ENCODE assay signal across 24 cellular contexts in genomic region chr15:87736921-87737389, GRCh38.
DNase-seq lines count a peak whose midpoint lies in the region; ATAC-seq and TF ChIP-seq lines count a peak whose summit lies in the region.
"Had no signal": no experiment of that assay in that cellular context is flagged by ENCODE, and none has a peak within 500 bp of the region (broad histone marks: within the 10 kb centered on the region; RNA-seq: fewer than 3 reads in every experiment).

No MANE protein-coding gene starts in this region.

- CTCF ChIA-PET in activated CD8-positive, alpha-beta T cell treated with anti-CD3 and anti-CD28 coated beads, Interleukin-2, amount 10 ng/mL, durations not matched to agents 7 days and 5 days (lab: Charles Lee), result no interaction called here
- CTCF ChIA-PET in activated CD8-positive, alpha-beta T cell treated with anti-CD3 and anti-CD28 coated beads for 36 hours (lab: Charles Lee), result no interaction called here
- CTCF ChIA-PET in CD4-positive, alpha-beta memory T cell (lab: Charles Lee; ENCODE audit: partially characterized antibody), result no interaction called here

- ATAC-seq in activated CD8-positive, alpha-beta T cell treated with anti-CD3 and anti-CD28 coated beads, Interleukin-2, amount 10 ng/mL, durations not matched to agents 7 days and 5 days, result peak; percentile 49
- no peak for ATAC-seq in activated CD8-positive, alpha-beta T cell treated with anti-CD3 and anti-CD28 coated beads for 36 hours
- no peak for ATAC-seq in upper lobe of right lung
- ATAC-seq: natural killer cell treated with Interleukin-12 subunit alpha and Interleukin-12 subunit beta and Interleukin-15 and Interleukin-18, amount 100 ng/mL, for 72 hours had no signal

- H3K27ac Mint-ChIP-seq in activated CD8-positive, alpha-beta T cell treated with anti-CD3 and anti-CD28 coated beads, Interleukin-2, amount 10 ng/mL, durations not matched to agents 7 days and 5 days, result peak overlapping the region; percentile 84
- no peak overlapping the region for H3K27ac Mint-ChIP-seq in activated CD8-positive, alpha-beta T cell treated with anti-CD3 and anti-CD28 coated beads for 36 hours
- H3K27ac Mint-ChIP-seq in CD4-positive, alpha-beta memory T cell, result peak overlapping the region in 5 of 7 donors; percentile 2 to 73 (median 53)
- H3K27ac Mint-ChIP-seq: activated T-helper 1 cell treated with anti-CD3 and anti-CD28 coated beads, Interleukin-12 subunit alpha, Interleukin-12 subunit beta, Interleukin-2, Interleukin-4 antibody, amounts not matched to agents 30 ng/mL and 10 ng/mL and 1 ng/mL, durations not matched to agents 14 hours and 24 hours and 36 hours; natural killer cell treated with Interleukin-12 subunit alpha and Interleukin-12 subunit beta and Interleukin-15 and Interleukin-18, amount 100 ng/mL, for 72 hours; T-helper 1 cell treated with Interleukin-12 subunit alpha and Interleukin-12 subunit beta and Interleukin-4 antibody, amounts not matched to agents 30 μg/mL and 1 μg/mL, for 36 hours had no signal

- POLR2A ChIA-PET in activated CD8-positive, alpha-beta T cell treated with anti-CD3 and anti-CD28 coated beads, Interleukin-2, amount 10 ng/mL, durations not matched to agents 7 days and 5 days (lab: Charles Lee), result no interaction called here
- POLR2A ChIA-PET in activated CD8-positive, alpha-beta T cell treated with anti-CD3 and anti-CD28 coated beads for 36 hours (lab: Charles Lee), result no interaction called here
- POLR2A ChIA-PET in CD4-positive, alpha-beta memory T cell (lab: Charles Lee; ENCODE audit: partially characterized antibody), result no interaction called here

- DNase-seq in activated CD8-positive, alpha-beta T cell treated with anti-CD3 and anti-CD28 coated beads, Interleukin-2, amount 10 ng/mL, durations not matched to agents 7 days and 5 days, result peak; percentile 26
- DNase-seq in activated CD8-positive, alpha-beta T cell treated with anti-CD3 and anti-CD28 coated beads for 36 hours, result no peak
- DNase-seq in CD4-positive, alpha-beta memory T cell, result peak in 4 of 5 donors; percentile 17 to 33 (median 24)
- peak; percentile 16 for DNase-seq in M059J (ENCODE audit: low read depth)
- peak; percentile 23 for DNase-seq in glomerular visceral epithelial cell (ENCODE audit: extremely low spot score)
- no peak for DNase-seq in kidney tubule cell (ENCODE audit: low spot score)
- no peak for DNase-seq in upper lobe of right lung
- DNase-seq in NCI-H82 (lab: John Stamatoyannopoulos, UW), result no peak
- DNase-seq: activated CD4-positive, alpha-beta T cell treated with anti-CD3 and anti-CD28 coated beads for 1 hour; AML-193; GF-D8; H7; KG1; kidney; midbrain; NCI-H1436; NCI-H345; stimulated activated CD4-positive, alpha-beta T cell treated with anti-CD3 and anti-CD28 coated beads, Interleukin-2, amount 100 ng/mL, for 24 hours; transverse colon had no signal

- peaks cover 11% of the 10 kb centered on the region for H3K4me1 ChIP-seq in CD4-positive, alpha-beta memory T cell (ENCODE audit: insufficient read depth, low read length)
- no peaks in the 10 kb centered on the region for H3K4me1 ChIP-seq in upper lobe of right lung
- H3K4me1 ChIP-seq: transverse colon had no signal

- intact Hi-C loops in activated CD8-positive, alpha-beta T cell treated with anti-CD3 and anti-CD28 coated beads for 36 hours (cut with micrococcal nuclease), result no loop called here
- intact Hi-C loops in CD4-positive, alpha-beta memory T cell (cut with micrococcal nuclease), result no loop called here
- intact Hi-C loops in upper lobe of right lung (cut with DNase I), result no loop called here

- no peak overlapping the region for H3K4me3 Mint-ChIP-seq in activated CD8-positive, alpha-beta T cell treated with anti-CD3 and anti-CD28 coated beads, Interleukin-2, amount 10 ng/mL, durations not matched to agents 7 days and 5 days
- no peak overlapping the region for H3K4me3 Mint-ChIP-seq in activated CD8-positive, alpha-beta T cell treated with anti-CD3 and anti-CD28 coated beads for 36 hours
- peak overlapping the region in 5 of 8 donors; percentile 31 to 72 (median 51) for H3K4me3 Mint-ChIP-seq in CD4-positive, alpha-beta memory T cell
- H3K4me3 Mint-ChIP-seq: activated T-helper 1 cell treated with anti-CD3 and anti-CD28 coated beads, Interleukin-12 subunit alpha, Interleukin-12 subunit beta, Interleukin-2, Interleukin-4 antibody, amounts not matched to agents 30 ng/mL and 10 ng/mL and 1 ng/mL, durations not matched to agents 14 hours and 24 hours and 36 hours; natural killer cell treated with Interleukin-12 subunit alpha and Interleukin-12 subunit beta and Interleukin-15 and Interleukin-18, amount 100 ng/mL, for 72 hours; T-helper 1 cell treated with Interleukin-12 subunit alpha and Interleukin-12 subunit beta and Interleukin-4 antibody, amounts not matched to agents 30 μg/mL and 1 μg/mL, for 36 hours had no signal

- H3K9me3 ChIP-seq in CD4-positive, alpha-beta memory T cell (ENCODE audit: control insufficient read depth in 1 of 2, low read length in 2 of 2), result no peaks in the 10 kb centered on the region
- no peaks in the 10 kb centered on the region for H3K9me3 ChIP-seq in upper lobe of right lung
- H3K9me3 ChIP-seq: transverse colon had no signal

- H3K36me3 ChIP-seq in CD4-positive, alpha-beta memory T cell (ENCODE audit: insufficient read depth, low read length), result no peaks in the 10 kb centered on the region
- H3K36me3 ChIP-seq in upper lobe of right lung, result no peaks in the 10 kb centered on the region
- H3K36me3 ChIP-seq: transverse colon had no signal

- peaks cover 12% of the 10 kb centered on the region for H3K4me1 Mint-ChIP-seq in activated CD8-positive, alpha-beta T cell treated with anti-CD3 and anti-CD28 coated beads, Interleukin-2, amount 10 ng/mL, durations not matched to agents 7 days and 5 days (ENCODE audit: low read depth)
- peaks cover 3% of the 10 kb centered on the region for H3K4me1 Mint-ChIP-seq in activated CD8-positive, alpha-beta T cell treated with anti-CD3 and anti-CD28 coated beads for 36 hours (ENCODE audit: low read depth)
- peaks cover 8 to 21% (median 11%) of the 10 kb centered on the region in 4 donors for H3K4me1 Mint-ChIP-seq in CD4-positive, alpha-beta memory T cell

- no peaks in the 10 kb centered on the region for H3K9me3 Mint-ChIP-seq in activated CD8-positive, alpha-beta T cell treated with anti-CD3 and anti-CD28 coated beads, Interleukin-2, amount 10 ng/mL, durations not matched to agents 7 days and 5 days (ENCODE audit: insufficient read depth)
- peaks cover 2% of the 10 kb centered on the region for H3K9me3 Mint-ChIP-seq in activated CD8-positive, alpha-beta T cell treated with anti-CD3 and anti-CD28 coated beads for 36 hours
- peaks cover 0 to 5% (median 0%) of the 10 kb centered on the region in 8 donors for H3K9me3 Mint-ChIP-seq in CD4-positive, alpha-beta memory T cell

- H3K4me3 ChIP-seq in CD4-positive, alpha-beta memory T cell (ENCODE audit: low read length in 2 of 2), result no peak overlapping the region
- H3K4me3 ChIP-seq in upper lobe of right lung, result no peak overlapping the region
- H3K4me3 ChIP-seq: transverse colon had no signal

- H3K27me3 ChIP-seq in CD4-positive, alpha-beta memory T cell (ENCODE audit: insufficient read depth, low read length), result no peaks in the 10 kb centered on the region
- no peaks in the 10 kb centered on the region for H3K27me3 ChIP-seq in upper lobe of right lung
- H3K27me3 ChIP-seq: transverse colon had no signal

- H3K27me3 Mint-ChIP-seq in activated CD8-positive, alpha-beta T cell treated with anti-CD3 and anti-CD28 coated beads, Interleukin-2, amount 10 ng/mL, durations not matched to agents 7 days and 5 days (ENCODE audit: low read depth), result no peaks in the 10 kb centered on the region
- no peaks in the 10 kb centered on the region for H3K27me3 Mint-ChIP-seq in activated CD8-positive, alpha-beta T cell treated with anti-CD3 and anti-CD28 coated beads for 36 hours
- H3K27me3 Mint-ChIP-seq in CD4-positive, alpha-beta memory T cell, result no peaks in the 10 kb centered on the region

- H3K27ac ChIP-seq in CD4-positive, alpha-beta memory T cell (ENCODE audit: low read depth, low read length), result no peak overlapping the region
- no peak overlapping the region for H3K27ac ChIP-seq in upper lobe of right lung
- H3K27ac ChIP-seq: RWPE1, transverse colon had no signal

- no peaks in the 10 kb centered on the region for H3K36me3 Mint-ChIP-seq in activated CD8-positive, alpha-beta T cell treated with anti-CD3 and anti-CD28 coated beads, Interleukin-2, amount 10 ng/mL, durations not matched to agents 7 days and 5 days (ENCODE audit: low read depth)
- no peaks in the 10 kb centered on the region for H3K36me3 Mint-ChIP-seq in activated CD8-positive, alpha-beta T cell treated with anti-CD3 and anti-CD28 coated beads for 36 hours (ENCODE audit: low read depth)
- H3K36me3 Mint-ChIP-seq in CD4-positive, alpha-beta memory T cell, result no peaks in the 10 kb centered on the region
- H3K36me3 Mint-ChIP-seq: brain; natural killer cell treated with Interleukin-12 subunit alpha and Interleukin-12 subunit beta and Interleukin-15 and Interleukin-18, amount 100 ng/mL, for 72 hours had no signal

- TF ChIP-seq CTCF in activated CD8-positive, alpha-beta T cell treated with anti-CD3 and anti-CD28 coated beads for 36 hours (IDR thresholded peaks at IDR 0.05), result no peak
- TF ChIP-seq CTCF in upper lobe of right lung (IDR thresholded peaks at IDR 0.05), result no peak

Comparison
In these comparisons a context has a peak if more than half of its experiments do, and no peak if none do; other contexts are left out.
1. DNase-seq: peak in activated CD8-positive, alpha-beta T cell treated with anti-CD3 and anti-CD28 coated beads, Interleukin-2, amount 10 ng/mL, durations not matched to agents 7 days and 5 days (single experiment), CD4-positive, alpha-beta memory T cell (4 of 5), M059J (single experiment) and glomerular visceral epithelial cell (single experiment); none in activated CD8-positive, alpha-beta T cell treated with anti-CD3 and anti-CD28 coated beads for 36 hours (single experiment), kidney tubule cell (single experiment), upper lobe of right lung (single experiment) and NCI-H82 (single experiment).
2. H3K4me3 Mint-ChIP-seq: peak in CD4-positive, alpha-beta memory T cell (5 of 8); none in activated CD8-positive, alpha-beta T cell treated with anti-CD3 and anti-CD28 coated beads, Interleukin-2, amount 10 ng/mL, durations not matched to agents 7 days and 5 days (single experiment) and activated CD8-positive, alpha-beta T cell treated with anti-CD3 and anti-CD28 coated beads for 36 hours (single experiment).